ENCODE assay signal across 8 cellular contexts in genomic region chr2:85813978-85814801, GRCh38.
DNase-seq lines count a peak whose midpoint lies in the region; ATAC-seq, FAIRE-seq and TF ChIP-seq lines count a peak whose summit lies in the region.

No MANE protein-coding gene starts in this region.

- peak; percentile 91 for DNase-seq in AG08395 (ENCODE audit: low spot score)
- DNase-seq in NCI-H1694 (lab: John Stamatoyannopoulos, UW): peak; percentile 81
- DNase-seq in T follicular helper cell (ENCODE audit: low read depth): peak; percentile 62
- DNase-seq in activated naive CD8-positive, alpha-beta T cell treated with anti-CD3 and anti-CD28 coated beads, Interleukin-2, amount 50 U/mL, for 16 hours (ENCODE audit: low read depth, low spot score): peak; percentile 61
- DNase-seq in cardiac muscle cell (ENCODE audit: low read depth in 1 of 2, low spot score in 1 of 2): peak; percentile 88 to 92
- peak; percentile 97 for DNase-seq in posterior vena cava (ENCODE audit: low spot score)
- DNase-seq in urothelium cell line (ENCODE audit: low spot score): peak; percentile 85

- intact Hi-C loops in posterior vena cava (cut with DNase I): loop anchor here (2.0 to 5.0 kb wide), 3 partner anchors 82 to 177 kb away; no protein-coding TSS in a partner anchor

- TF ChIP-seq CTCF in cardiac muscle cell (IDR thresholded peaks at IDR 0.05; ENCODE audit: low read depth, low read length): peak; percentile 97

- H3K36me3 ChIP-seq in cardiac muscle cell: no peaks in the 10 kb centered on the region

- no peaks in the 10 kb centered on the region for H3K4me1 ChIP-seq in cardiac muscle cell (ENCODE audit: low read depth)

- H3K9me3 ChIP-seq in cardiac muscle cell (ENCODE audit: low read depth): no peaks in the 10 kb centered on the region

- no peaks in the 10 kb centered on the region for H3K27me3 ChIP-seq in cardiac muscle cell

- H3K4me3 ChIP-seq in cardiac muscle cell: no peak overlapping the region

- ATAC-seq in GM19395 (IDR thresholded peaks at IDR 0.05; ENCODE audit: unreplicated experiment): peak; percentile 61

- no peak overlapping the region for H3K27ac ChIP-seq in cardiac muscle cell

- FAIRE-seq in urothelium cell line (lab: Jason Lieb, UNC): peak; percentile 97
